18 cellular contexts compared by ENCODE assay signal in the genomic region with DNA sequence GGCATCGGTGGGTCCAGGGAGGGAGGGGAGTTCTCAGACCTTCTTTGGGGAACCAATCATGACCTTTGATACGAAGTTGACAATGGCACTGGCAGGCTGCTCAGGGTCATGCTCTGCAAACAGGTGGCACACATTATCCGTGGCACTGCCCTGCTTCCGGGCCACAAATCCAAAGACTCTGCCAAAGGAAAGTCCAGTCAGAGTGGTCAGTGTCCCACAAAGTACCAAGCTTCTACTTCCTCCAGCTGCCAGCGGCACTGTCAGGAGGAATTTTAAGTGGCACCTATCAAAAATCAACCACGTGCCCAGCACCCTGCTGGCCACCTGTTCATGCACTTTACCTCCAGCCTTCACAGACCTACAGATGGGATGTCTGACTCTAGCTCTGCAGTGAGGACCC.
A peak's percentile ranks its signal among the peaks of the same experiment; 100 is the strongest.
DNase-seq lines count a peak whose midpoint lies in the region; ATAC-seq, FAIRE-seq and TF ChIP-seq lines count a peak whose summit lies in the region.
"Had no signal": no experiment of that assay in that cellular context is flagged by ENCODE, and none has a peak within 500 bp of the region (broad histone marks: within the 10 kb centered on the region; RNA-seq: fewer than 3 reads in every experiment).

No MANE protein-coding gene starts in this region.

- 0 out of 2 replicates have a peak, but pooled peaks have one; percentile 14 for TF ChIP-seq POLR2A in H54 (IDR thresholded peaks at IDR 0.05; ENCODE audit: low read depth, low read length)
- no peak for TF ChIP-seq POLR2A in right lobe of liver (IDR thresholded peaks at IDR 0.05)

- no peak for FAIRE-seq in H54 (lab: Jason Lieb, UNC)
- FAIRE-seq: G401.6, GM12892, GM19239, H1 had no signal

- ATAC-seq in left lobe of liver = peak; percentile 75
- ATAC-seq in right lobe of liver = peak; percentile 63 to 77 (median 70)
- no peak for ATAC-seq in HG03095 (IDR thresholded peaks at IDR 0.05; ENCODE audit: unreplicated experiment)
- ATAC-seq: HCT116 had no signal

- H3K27ac ChIP-seq in right lobe of liver = no peak overlapping the region
- H3K27ac ChIP-seq: GM23248 had no signal

- H3K9me3 ChIP-seq in right lobe of liver = no peaks in the 10 kb centered on the region

- 31% methylated on average over 5 of the region's 6 CpGs for WGBS in right lobe of liver (ENCODE audit: insufficient coverage, low coverage, low lambda C conversion rate, missing lambda C conversion rate)

- DNase-seq in H54 (ENCODE audit: insufficient read length, low spot score) (no peak), left lobe of liver (ENCODE audit: low spot score) (peak; percentile 58), right lobe of liver (peak in 1 of 3 donors; percentile 62), MV-4-11 (lab: John Stamatoyannopoulos, UW) (no peak), GM19238 (ENCODE audit: insufficient read length, low spot score) (no peak)
- DNase-seq: C1 segment of cervical spinal cord; CD4-positive, alpha-beta memory T cell; COR-L47; DMS153; DND-41; GM23248; H9 had no signal

- no peaks in the 10 kb centered on the region for H3K27me3 ChIP-seq in right lobe of liver

- H3K36me3 ChIP-seq in right lobe of liver = peaks cover 0 to 28% (median 18%) of the 10 kb centered on the region in 4 donors

- peaks cover 0 to 19% (median 8%) of the 10 kb centered on the region in 4 donors for H3K4me1 ChIP-seq in right lobe of liver

- intact Hi-C loops in right lobe of liver (cut with DNase I) = loop anchor here in 1 of 2 donors (10.0 kb wide), 1 partner anchor 547 kb away; no protein-coding TSS in a partner anchor

- TF ChIP-seq CTCF in right lobe of liver (IDR thresholded peaks at IDR 0.05) = no peak

- H3K4me3 ChIP-seq in right lobe of liver = no peak overlapping the region
- H3K4me3 ChIP-seq: GM23248 had no signal
